In the genomic region with DNA sequence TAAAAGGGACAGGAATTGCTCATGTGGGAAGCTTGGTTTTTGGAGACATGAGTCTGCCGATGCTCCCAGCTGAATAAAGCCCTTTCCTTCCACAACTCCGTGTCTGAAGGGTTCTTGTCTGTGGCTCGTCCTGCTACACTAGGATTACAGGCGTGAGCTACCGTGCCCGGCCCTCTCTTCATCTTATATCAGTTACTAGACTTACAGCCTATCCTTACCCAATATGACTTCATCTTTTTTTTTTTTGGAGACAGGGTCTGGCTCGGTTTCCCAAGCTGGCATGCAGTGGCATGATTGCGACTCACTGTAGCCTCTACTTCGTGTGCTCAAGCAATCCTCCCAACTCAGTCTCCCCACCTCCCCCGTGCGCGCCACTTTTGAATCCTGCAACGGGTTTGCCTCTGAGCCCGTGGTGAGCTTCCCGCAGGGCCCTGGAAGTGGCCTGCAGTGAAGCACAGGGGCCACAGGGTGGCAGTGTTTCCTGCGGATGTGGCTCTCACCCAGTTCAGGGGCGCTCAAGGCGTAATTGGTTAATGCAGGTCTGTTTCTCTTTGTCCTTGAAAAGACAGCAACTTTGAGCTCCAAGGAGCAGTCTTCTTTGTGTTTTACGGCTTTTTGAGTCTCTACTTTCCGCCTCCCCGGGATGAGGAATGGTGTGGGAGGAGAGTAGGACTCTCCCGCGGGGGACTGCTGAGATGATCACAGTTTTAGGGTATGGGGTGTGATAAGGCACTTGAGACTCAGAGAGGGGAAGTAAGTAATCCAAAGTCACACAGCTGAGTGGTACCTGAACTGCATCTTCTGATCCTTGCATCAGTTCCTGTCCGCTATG, we compare ENCODE assay signal across 9 cellular contexts. TPM values are rescaled to one million over a fixed set of nuclear protein-coding genes. Genes with fewer than 3 reads are reported as not detected.
DNase-seq lines count a peak whose midpoint lies in the region; ATAC-seq, FAIRE-seq and TF ChIP-seq lines count a peak whose summit lies in the region.
"Had no signal": no experiment of that assay in that cellular context is flagged by ENCODE, and none has a peak within 500 bp of the region (broad histone marks: within the 10 kb centered on the region; RNA-seq: fewer than 3 reads in every experiment).

No MANE protein-coding gene starts in this region.

- no peaks in the 10 kb centered on the region for H3K79me1 ChIP-seq in H9 (ENCODE audit: insufficient read depth, low read depth, low read length, poor library complexity, severe bottlenecking)

- TF ChIP-seq CTCF in H9 (conservative IDR thresholded peaks at IDR 0.05), result peak; percentile 99
- peak; percentile 94 for TF ChIP-seq CTCF in WERI-Rb-1 (IDR thresholded peaks at IDR 0.05; ENCODE audit: low read depth, low read length)
- TF ChIP-seq CTCF in brain microvascular endothelial cell (IDR thresholded peaks at IDR 0.05; ENCODE audit: low read depth, low read length, missing control alignments), result peak; percentile 100
- TF ChIP-seq CTCF in keratinocyte (optimal IDR thresholded peaks at IDR 0.05 in 1 of 3, IDR thresholded peaks at IDR 0.05 in 1 of 3, conservative IDR thresholded peaks at IDR 0.05 in 1 of 3; ENCODE audit: extremely low read depth in 1 of 3, insufficient read depth in 2 of 3, low read length in 3 of 3), result peak; percentile 87 to 95 (median 94)

- H4K20me1 ChIP-seq in H9 (ENCODE audit: control insufficient read depth, insufficient read depth, insufficient read length) (no peaks in the 10 kb centered on the region), keratinocyte (ENCODE audit: control insufficient read depth, extremely low read depth, insufficient read depth, low read length) (no peaks in the 10 kb centered on the region)

- H3T11ph ChIP-seq in H9 (ENCODE audit: low read length), result no peak overlapping the region

- H3K9me3 ChIP-seq in H9 (ENCODE audit: control insufficient read depth, low read depth, low read length), result no peaks in the 10 kb centered on the region
- peaks cover 1% of the 10 kb centered on the region for H3K9me3 ChIP-seq in WERI-Rb-1 (ENCODE audit: severe bottlenecking)
- H3K9me3 ChIP-seq in keratinocyte (ENCODE audit: control insufficient read depth, low read depth, low read length), result no peaks in the 10 kb centered on the region

- ATAC-seq in HG03175 (IDR thresholded peaks at IDR 0.05; ENCODE audit: unreplicated experiment), result no peak

- in situ Hi-C loops in brain microvascular endothelial cell (cut with HindIII; ENCODE audit: low pct_ligation_motif_present, low sequenced_read_pairs), result loop anchor here (25.0 kb wide), 1 partner anchor 480 kb away; no protein-coding TSS in a partner anchor

- H3K4me3 ChIP-seq in WERI-Rb-1 (ENCODE audit: low read depth, low read length) (no peak overlapping the region), brain microvascular endothelial cell (ENCODE audit: low read depth, low read length) (no peak overlapping the region), keratinocyte (ENCODE audit: control insufficient read depth in 2 of 3, extremely low read depth in 1 of 3, insufficient read depth in 2 of 3, low read depth in 1 of 3, low read length in 3 of 3) (no peak overlapping the region)

- no peak overlapping the region for H2BK5ac ChIP-seq in H9 (ENCODE audit: insufficient read length, low read length)

- peaks cover 7 to 10% of the 10 kb centered on the region in 2 experiments; a peak in 3 of 5 replicates for H3K9me3 Mint-ChIP-seq in H9

- FAIRE-seq in keratinocyte (lab: Jason Lieb, UNC), result no peak
- FAIRE-seq: TTC549 had no signal

- no peaks in the 10 kb centered on the region for H3K23me2 ChIP-seq in H9 (ENCODE audit: insufficient read length, low read depth, low read length, poor library complexity, severe bottlenecking)

- H3K36me3 Mint-ChIP-seq in H9 (ENCODE audit: insufficient read depth in 1 of 3, low read depth in 3 of 3), result peaks cover 0 to 5% (median 0%) of the 10 kb centered on the region in 3 experiments; a peak in 2 of 7 replicates

- no peak overlapping the region for H2BK12ac ChIP-seq in H9 (ENCODE audit: insufficient read length, low read depth, low read length)

- no peak overlapping the region for H2AK5ac ChIP-seq in H9 (ENCODE audit: insufficient read length, low read length)

- H3K4me2 ChIP-seq in H9 (ENCODE audit: insufficient read depth, insufficient read length, low read length), result peak overlapping the region; percentile 3
- no peak overlapping the region for H3K4me2 ChIP-seq in keratinocyte (ENCODE audit: control insufficient read depth, extremely low read depth, insufficient read depth, low read depth, low read length)

- no peak overlapping the region for H3K23ac ChIP-seq in H9 (ENCODE audit: insufficient read length, low read depth, low read length)

- no peaks in the 10 kb centered on the region for H3K9me1 ChIP-seq in keratinocyte (ENCODE audit: control insufficient read depth, extremely low read depth, insufficient read depth, low read length)

- H4K8ac ChIP-seq in H9 (replicated peaks; ENCODE audit: insufficient read length, low read depth, low read length), result no peak overlapping the region

- H3K79me2 ChIP-seq in H9 (ENCODE audit: insufficient read depth, low read length) (no peaks in the 10 kb centered on the region), keratinocyte (ENCODE audit: control insufficient read depth, insufficient read depth, low read length) (no peaks in the 10 kb centered on the region)

- H4K5ac ChIP-seq in H9 (ENCODE audit: insufficient read length, low read depth, low read length), result no peak overlapping the region

- H3K4me3 Mint-ChIP-seq in H9, result peak overlapping the region in 1 of 2 experiments; percentile 41; a peak in 3 of 5 replicates

- DNase-seq in D341Med (ENCODE audit: low spot score), result peak; percentile 86
- peak; percentile 89 for DNase-seq in H9
- peak; percentile 68 for DNase-seq in NCI-H2107 treated with DMSO at 0.1 percent for 48 hours (lab: John Stamatoyannopoulos, UW; ENCODE audit: unreplicated experiment)
- peak; percentile 68 for DNase-seq in WERI-Rb-1
- DNase-seq in brain microvascular endothelial cell, result peak; percentile 68
- no peak for DNase-seq in keratinocyte (ENCODE audit: low read depth, low spot score)
- peak; percentile 54 to 58 for DNase-seq in stimulated activated CD4-positive, alpha-beta T cell treated with anti-CD3 and anti-CD28 coated beads, Interleukin-1b, Interleukin-23, amount 100 ng/mL, for 4 hours (ENCODE audit: low read depth in 2 of 2)

- H2BK120ac ChIP-seq in H9 (ENCODE audit: low read depth, low read length, poor library complexity, severe bottlenecking), result no peak overlapping the region

- H3K36me3 ChIP-seq in WERI-Rb-1, result no peaks in the 10 kb centered on the region
- H3K36me3 ChIP-seq in brain microvascular endothelial cell (replicated peaks), result no peaks in the 10 kb centered on the region
- no peaks in the 10 kb centered on the region for H3K36me3 ChIP-seq in keratinocyte (ENCODE audit: control insufficient read depth in 2 of 2, extremely low read depth in 1 of 2, insufficient read depth in 2 of 2, low read length in 2 of 2)

- no peak overlapping the region for H2BK20ac ChIP-seq in H9 (ENCODE audit: low read depth, low read length, poor library complexity, severe bottlenecking)

- H4K91ac ChIP-seq in H9 (ENCODE audit: insufficient read length, low read depth, low read length), result no peak overlapping the region

- no peak overlapping the region for H3K14ac ChIP-seq in H9 (ENCODE audit: insufficient read depth, low read length)

- H3K18ac ChIP-seq in H9 (ENCODE audit: insufficient read length, low read depth, low read length), result peak overlapping the region; percentile 46

- peaks cover 10 to 17% of the 10 kb centered on the region in 2 experiments for H3K4me1 Mint-ChIP-seq in H9

- no peak overlapping the region for H3K9ac ChIP-seq in H9 (ENCODE audit: extremely low read depth, insufficient read length, low read length)
- no peak overlapping the region for H3K9ac ChIP-seq in keratinocyte (ENCODE audit: control insufficient read depth, extremely low read depth, insufficient read depth, low read length)

- H3K27ac ChIP-seq in H9 (ENCODE audit: insufficient read length, low read depth, low read length) (no peak overlapping the region), WERI-Rb-1 (no peak overlapping the region), brain microvascular endothelial cell (no peak overlapping the region), keratinocyte (ENCODE audit: control insufficient read depth, insufficient read depth, low read length) (no peak overlapping the region)

- dilution Hi-C loops in keratinocyte (cut with MboI; ENCODE audit: extremely low pct_ligation_motif_present, low sequenced_read_pairs), result no loop called here

- H2BK15ac ChIP-seq in H9 (ENCODE audit: low read depth, low read length), result no peak overlapping the region

- H3K4me1 ChIP-seq in H9 (ENCODE audit: insufficient read depth, low read length) (no peaks in the 10 kb centered on the region), keratinocyte (ENCODE audit: control insufficient read depth, extremely low read depth, insufficient read depth, low read length) (no peaks in the 10 kb centered on the region)

- WGBS in H9 (ENCODE audit: extremely low coverage, insufficient read length, low lambda C conversion rate), result no CpG with 5 or more reads among the region's 24 CpGs

- peak overlapping the region in 2 of 3 experiments; percentile 85 to 96; a peak in 4 of 7 replicates for H3K27ac Mint-ChIP-seq in H9

- H2AFZ ChIP-seq in H9 (ENCODE audit: low read length) (peak overlapping the region; percentile 79), keratinocyte (ENCODE audit: control insufficient read depth, low read length) (no peak overlapping the region)

- H3K27me3 Mint-ChIP-seq in H9 (ENCODE audit: low read depth), result peaks cover 10% of the 10 kb centered on the region

- no peak overlapping the region for H3K56ac ChIP-seq in H9 (ENCODE audit: insufficient read length, low read depth, low read length)

- H3K27me3 ChIP-seq in H9 (ENCODE audit: insufficient read depth, low read length), result no peaks in the 10 kb centered on the region
- peaks cover 27% of the 10 kb centered on the region for H3K27me3 ChIP-seq in WERI-Rb-1 (ENCODE audit: insufficient read depth, low read depth, severe bottlenecking)
- H3K27me3 ChIP-seq in brain microvascular endothelial cell (replicated peaks), result no peaks in the 10 kb centered on the region
- no peaks in the 10 kb centered on the region for H3K27me3 ChIP-seq in keratinocyte (ENCODE audit: control insufficient read depth, extremely low read depth, insufficient read depth, low read length)

- H3K4ac ChIP-seq in H9 (ENCODE audit: low read depth, low read length), result no peak overlapping the region

RNA-seq across cellular contexts. Expression of a gene that starts 22.7 kb away (rescaled TPM):
- total RNA-seq in H9 (2021), result 137 and 138 TPM in 2 replicates
- 0.03 to 0.23 TPM (median 0.08 TPM) in 3 replicates for polyA plus RNA-seq in keratinocyte
- polyA plus RNA-seq in keratinocyte (2011; ENCODE audit: low read depth), result not detected
- 0.01 and 0.05 TPM in 2 replicates for polyA plus RNA-seq in keratinocyte (2011; cell fraction: cytosol; rRNA removed)
- polyA plus RNA-seq in keratinocyte (2011; cell fraction: nucleus; rRNA removed), result 0.20 and 0.45 TPM in 2 replicates
- polyA plus RNA-seq in keratinocyte (2012; ENCODE audit: low replicate concordance), result 0.17 TPM in 1 of 2 replicates, not detected in the other
- polyA minus RNA-seq in keratinocyte, result 0.13 TPM in 1 of 3 replicates, not detected in the others
- not detected for polyA minus RNA-seq in keratinocyte (2011; cell fraction: cytosol; rRNA and poly(A)+ RNA removed)
- 0.42 and 0.93 TPM in 2 replicates for polyA minus RNA-seq in keratinocyte (2011; cell fraction: nucleus; rRNA and poly(A)+ RNA removed)
